In genomic region chr19:16778796-16779411, GRCh38 we compare ENCODE assay signal across 9 cellular contexts. TPM values are rescaled to one million over a fixed set of nuclear protein-coding genes. Genes with fewer than 3 reads are reported as not detected.
A peak's percentile ranks its signal among the peaks of the same experiment; 100 is the strongest.
DNase-seq lines count a peak whose midpoint lies in the region; ATAC-seq and TF ChIP-seq lines count a peak whose summit lies in the region.
"Had no signal": no experiment of that assay in that cellular context is flagged by ENCODE, and none has a peak within 500 bp of the region (broad histone marks: within the 10 kb centered on the region; RNA-seq: fewer than 3 reads in every experiment).

No MANE protein-coding gene starts in this region.

- no peak overlapping the region for H3K4me3 ChIP-seq in neuronal stem cell (ENCODE audit: low read length in 2 of 2)
- H3K4me3 ChIP-seq: pancreas had no signal

- ATAC-seq in esophagus mucosa (peak; percentile 81), GM18867 (IDR thresholded peaks at IDR 0.05; ENCODE audit: unreplicated experiment) (no peak), GM21447 (IDR thresholded peaks at IDR 0.05; ENCODE audit: unreplicated experiment) (no peak)

- no peak overlapping the region for H4K8ac ChIP-seq in neuronal stem cell (ENCODE audit: low read depth, low read length)

- H2BK5ac ChIP-seq in neuronal stem cell (ENCODE audit: low read length) = no peak overlapping the region

- no peak overlapping the region for H3K4ac ChIP-seq in neuronal stem cell (ENCODE audit: low read length)

- TF ChIP-seq CTCF in GM10248 (IDR thresholded peaks at IDR 0.05; ENCODE audit: control extremely low read depth, extremely low read depth, low read depth, missing control alignments) = peak; percentile 55

- CTCF ChIA-PET in GM10248 (lab: Yijun Ruan, JAX) = interaction anchor here (1.1 to 2.5 kb wide), 7 partner anchors 9 to 132 kb away, joined by 3 to 6 read pairs (median 4); no protein-coding TSS in a partner anchor

- H3K9me3 ChIP-seq in neuronal stem cell (replicated peaks in 1 of 2; ENCODE audit: control insufficient read depth in 2 of 2, insufficient read depth in 1 of 2, low read depth in 1 of 2, low read length in 2 of 2) = no peaks in the 10 kb centered on the region
- H3K9me3 ChIP-seq: pancreas had no signal

- H3K27ac ChIP-seq in neuronal stem cell (replicated peaks; ENCODE audit: low read length) = no peak overlapping the region
- H3K27ac ChIP-seq: pancreas had no signal

- WGBS in neuronal stem cell (ENCODE audit: extremely low coverage in 2 of 2, insufficient read length in 2 of 2, insufficient replicate concordance in 1 of 2), 2 donors = no CpG with 5 or more reads among the region's 8 CpGs

- H2BK15ac ChIP-seq in neuronal stem cell (ENCODE audit: low read length) = no peak overlapping the region

- DNase-seq in ACHN (peak; percentile 56), GM10248 (ENCODE audit: extremely low spot score) (peak; percentile 57), NCI-H446 (lab: John Stamatoyannopoulos, UW) (peak; percentile 16 to 69), neuronal stem cell (ENCODE audit: low spot score) (peak; percentile 31)
- peak; percentile 25 to 34 for DNase-seq in activated CD4-positive, alpha-beta T cell treated with anti-CD3 and anti-CD28 coated beads, Interleukin-2, amount 50 U/mL, for 4 hours
- DNase-seq: pancreas had no signal

- no peaks in the 10 kb centered on the region for H3K36me3 ChIP-seq in neuronal stem cell (replicated peaks in 1 of 2; ENCODE audit: control insufficient read depth in 2 of 2, insufficient read depth in 2 of 2, low read length in 2 of 2)
- H3K36me3 ChIP-seq: pancreas had no signal

- no peak overlapping the region for H3K4me2 ChIP-seq in neuronal stem cell (ENCODE audit: insufficient read depth, low read length, poor library complexity, severe bottlenecking)

- peak overlapping the region; percentile 3 for H2AK5ac ChIP-seq in neuronal stem cell (ENCODE audit: low read depth, low read length)

- no peak overlapping the region for H3K18ac ChIP-seq in neuronal stem cell (ENCODE audit: low read length)

- H2BK120ac ChIP-seq in neuronal stem cell (ENCODE audit: low read depth, low read length) = no peak overlapping the region

- H4K91ac ChIP-seq in neuronal stem cell (ENCODE audit: low read depth, low read length, poor library complexity) = no peak overlapping the region

- POLR2A ChIA-PET in GM10248 (lab: Yijun Ruan, JAX) = no interaction called here

- no peak overlapping the region for H2AFZ ChIP-seq in neuronal stem cell (ENCODE audit: low read length)

- no peaks in the 10 kb centered on the region for H3K4me1 ChIP-seq in neuronal stem cell (ENCODE audit: control insufficient read depth in 2 of 2, insufficient read depth in 1 of 2, low read depth in 1 of 2, low read length in 2 of 2)
- H3K4me1 ChIP-seq: pancreas had no signal

- no peak overlapping the region for H3K9ac ChIP-seq in neuronal stem cell (ENCODE audit: low read depth, low read length, poor library complexity)

- no peaks in the 10 kb centered on the region for H3K27me3 ChIP-seq in neuronal stem cell (ENCODE audit: control insufficient read depth in 3 of 3, insufficient read depth in 3 of 3, low read depth in 1 of 3, low read length in 3 of 3)
- H3K27me3 ChIP-seq: pancreas had no signal

- no peak overlapping the region for H3K14ac ChIP-seq in neuronal stem cell (ENCODE audit: low read length)

- H2BK12ac ChIP-seq in neuronal stem cell (ENCODE audit: low read length) = no peak overlapping the region

- H3K23ac ChIP-seq in neuronal stem cell (ENCODE audit: low read depth, low read length, poor library complexity) = peak overlapping the region; percentile 32

- in situ Hi-C loops in ACHN (cut with HindIII; ENCODE audit: low pct_ligation_motif_present, low pct_unique_long_range_greater_than_20kb, low sequenced_read_pairs) = no loop called here

- no peaks in the 10 kb centered on the region for H3K79me1 ChIP-seq in neuronal stem cell (ENCODE audit: low read depth, low read length)

RNA-seq across cellular contexts. Expression of gene SIN3B, which starts 50.3 kb away (rescaled TPM):
- total RNA-seq in esophagus mucosa = 19.7 TPM
- polyA plus RNA-seq in neuronal stem cell (2013, experiment 1 of 2) = 25.4 TPM
- polyA plus RNA-seq in neuronal stem cell (2013, experiment 2 of 2) = 25.2 TPM

RNA-seq across cellular contexts. Expression of gene NWD1, which starts 59.3 kb away (rescaled TPM):
- total RNA-seq in esophagus mucosa = 0.20 TPM
- 0.01 TPM for polyA plus RNA-seq in neuronal stem cell (2013, experiment 1 of 2)
- polyA plus RNA-seq in neuronal stem cell (2013, experiment 2 of 2) = 0.01 TPM
